Comparison of ENCODE assay signal across 8 cellular contexts in genomic region chr9:2066312-2067273, GRCh38. TPM values are rescaled to one million over a fixed set of nuclear protein-coding genes. Genes with fewer than 3 reads are reported as not detected.
DNase-seq lines count a peak whose midpoint lies in the region; ATAC-seq, FAIRE-seq and TF ChIP-seq lines count a peak whose summit lies in the region.

No MANE protein-coding gene starts in this region.

- H3K27me3 Mint-ChIP-seq in naive thymus-derived CD8-positive, alpha-beta T cell, result no peaks in the 10 kb centered on the region

- no peak for TF ChIP-seq POLR2A in endothelial cell of umbilical vein (IDR thresholded peaks at IDR 0.05; ENCODE audit: low read depth, low read length)

- WGBS in neuronal stem cell (ENCODE audit: extremely low coverage in 2 of 2, insufficient read length in 2 of 2, insufficient replicate concordance in 1 of 2), 2 donors, result no CpG with 5 or more reads among the region's 8 CpGs

- DNase-seq in GM04504 (ENCODE audit: low read depth), result peak; percentile 44
- peak; percentile 16 for DNase-seq in KBM-7
- peak; percentile 4 for DNase-seq in endothelial cell of umbilical vein (ENCODE audit: low read depth, low spot score)
- DNase-seq in naive thymus-derived CD8-positive, alpha-beta T cell, result peak in 4 of 10 donors; percentile 16 to 48 (median 32)
- no peak for DNase-seq in neuronal stem cell (ENCODE audit: low spot score)
- no peak for DNase-seq in NCI-H345 treated with DMSO at 0.1 percent for 48 hours (lab: John Stamatoyannopoulos, UW; ENCODE audit: unreplicated experiment)
- no peak for DNase-seq in RPMI8226

- no peak overlapping the region for H2BK15ac ChIP-seq in neuronal stem cell (ENCODE audit: low read length)

- H2BK12ac ChIP-seq in neuronal stem cell (ENCODE audit: low read length), result no peak overlapping the region

- BruUV-seq in endothelial cell of umbilical vein (replicated peaks; lab: Mats Ljungman, UMichigan), result no TSS peak

- H3K9me3 ChIP-seq in endothelial cell of umbilical vein (replicated peaks; ENCODE audit: control insufficient read depth, insufficient read depth, low read length) (no peaks in the 10 kb centered on the region), neuronal stem cell (replicated peaks in 1 of 2; ENCODE audit: control insufficient read depth in 2 of 2, insufficient read depth in 1 of 2, low read depth in 1 of 2, low read length in 2 of 2) (no peaks in the 10 kb centered on the region)

- H3K18ac ChIP-seq in neuronal stem cell (ENCODE audit: low read length), result no peak overlapping the region

- no peak overlapping the region for H3K4ac ChIP-seq in neuronal stem cell (ENCODE audit: low read length)

- H3K4me2 ChIP-seq in endothelial cell of umbilical vein (ENCODE audit: insufficient read depth, low read length), result no peak overlapping the region
- no peak overlapping the region for H3K4me2 ChIP-seq in neuronal stem cell (ENCODE audit: insufficient read depth, low read length, poor library complexity, severe bottlenecking)

- H2AK5ac ChIP-seq in neuronal stem cell (ENCODE audit: low read depth, low read length), result no peak overlapping the region

- H3K79me1 ChIP-seq in neuronal stem cell (ENCODE audit: low read depth, low read length), result no peaks in the 10 kb centered on the region

- peaks cover 5 to 72% (median 7%) of the 10 kb centered on the region in 3 donors for H3K36me3 Mint-ChIP-seq in naive thymus-derived CD8-positive, alpha-beta T cell

- peak; percentile 75 to 76 for ATAC-seq in naive thymus-derived CD8-positive, alpha-beta T cell
- no peak for ATAC-seq in HG02763 (IDR thresholded peaks at IDR 0.05; ENCODE audit: unreplicated experiment)

- H3K23ac ChIP-seq in neuronal stem cell (ENCODE audit: low read depth, low read length, poor library complexity), result no peak overlapping the region

- no peak overlapping the region for H4K91ac ChIP-seq in neuronal stem cell (ENCODE audit: low read depth, low read length, poor library complexity)

- no peak overlapping the region for H3K4me3 ChIP-seq in endothelial cell of umbilical vein (replicated peaks in 1 of 3; ENCODE audit: insufficient read depth in 1 of 3, low read depth in 1 of 3, low read length in 3 of 3)
- H3K4me3 ChIP-seq in neuronal stem cell (ENCODE audit: low read length in 2 of 2), result no peak overlapping the region

- no peaks in the 10 kb centered on the region for H4K20me1 ChIP-seq in endothelial cell of umbilical vein (replicated peaks; ENCODE audit: control insufficient read depth, extremely low read depth, insufficient read depth, low read length)

- dilution Hi-C loops in endothelial cell of umbilical vein (cut with MboI; ENCODE audit: extremely low pct_ligation_motif_present, low sequenced_read_pairs), result no loop called here

- FAIRE-seq in endothelial cell of umbilical vein (lab: Jason Lieb, UNC), result no peak

- CTCF ChIA-PET in endothelial cell of umbilical vein (lab: Charles Lee), result interaction anchor here (1.0 to 1.5 kb wide), 2 partner anchors 13 to 21 kb away, joined by 3 to 4 read pairs; no protein-coding TSS in a partner anchor

- intact Hi-C loops in endothelial cell of umbilical vein (cut with micrococcal nuclease), result no loop called here

- H3K27ac ChIP-seq in endothelial cell of umbilical vein (ENCODE audit: insufficient read depth, low read depth, low read length), result no peak overlapping the region
- no peak overlapping the region for H3K27ac ChIP-seq in neuronal stem cell (replicated peaks; ENCODE audit: low read length)

- no peak overlapping the region for H2AFZ ChIP-seq in endothelial cell of umbilical vein (ENCODE audit: low read depth, low read length)
- no peak overlapping the region for H2AFZ ChIP-seq in neuronal stem cell (ENCODE audit: low read length)

- H3K79me2 ChIP-seq in endothelial cell of umbilical vein (ENCODE audit: control insufficient read depth, insufficient read depth, low read length), result no peaks in the 10 kb centered on the region

- no peak overlapping the region for H2BK5ac ChIP-seq in neuronal stem cell (ENCODE audit: low read length)

- H3K14ac ChIP-seq in neuronal stem cell (ENCODE audit: low read length), result no peak overlapping the region

- no peaks in the 10 kb centered on the region for H3K9me3 Mint-ChIP-seq in naive thymus-derived CD8-positive, alpha-beta T cell

- no peak for TF ChIP-seq CTCF in endothelial cell of umbilical vein (IDR thresholded peaks at IDR 0.05; ENCODE audit: extremely low read depth in 1 of 2, insufficient read depth in 1 of 2, low read depth in 1 of 2, low read length in 2 of 2)

- POLR2A ChIA-PET in endothelial cell of umbilical vein (lab: Charles Lee), result no interaction called here
- POLR2A ChIA-PET in naive thymus-derived CD8-positive, alpha-beta T cell (lab: Charles Lee), result no interaction called here

- peaks cover 0 to 7% (median 6%) of the 10 kb centered on the region in 4 donors for H3K4me1 Mint-ChIP-seq in naive thymus-derived CD8-positive, alpha-beta T cell

- no peak overlapping the region for H4K8ac ChIP-seq in neuronal stem cell (ENCODE audit: low read depth, low read length)

- H3K36me3 ChIP-seq in endothelial cell of umbilical vein (ENCODE audit: control insufficient read depth in 2 of 2, extremely low read depth in 1 of 2, insufficient read depth in 2 of 2, low read length in 2 of 2), result peaks cover 4 to 5% of the 10 kb centered on the region in 2 experiments
- H3K36me3 ChIP-seq in neuronal stem cell (replicated peaks in 1 of 2; ENCODE audit: control insufficient read depth in 2 of 2, insufficient read depth in 2 of 2, low read length in 2 of 2), result no peaks in the 10 kb centered on the region

- H3K27ac Mint-ChIP-seq in naive thymus-derived CD8-positive, alpha-beta T cell, result peak overlapping the region in 6 of 10 donors; percentile 8 to 75 (median 44)

- no peak overlapping the region for H2BK120ac ChIP-seq in neuronal stem cell (ENCODE audit: low read depth, low read length)

- H3K27me3 ChIP-seq in endothelial cell of umbilical vein (ENCODE audit: control insufficient read depth in 2 of 2, insufficient read depth in 2 of 2, low read length in 2 of 2) (no peaks in the 10 kb centered on the region), neuronal stem cell (ENCODE audit: control insufficient read depth in 3 of 3, insufficient read depth in 3 of 3, low read depth in 1 of 3, low read length in 3 of 3) (no peaks in the 10 kb centered on the region)

- H3K9ac ChIP-seq in endothelial cell of umbilical vein (replicated peaks; ENCODE audit: extremely low read depth, insufficient read depth, low read length), result no peak overlapping the region
- no peak overlapping the region for H3K9ac ChIP-seq in neuronal stem cell (ENCODE audit: low read depth, low read length, poor library complexity)

- H3K4me3 Mint-ChIP-seq in naive thymus-derived CD8-positive, alpha-beta T cell, result no peak overlapping the region

- H3K4me1 ChIP-seq in endothelial cell of umbilical vein (ENCODE audit: control insufficient read depth, extremely low read depth, insufficient read depth, low read length) (no peaks in the 10 kb centered on the region), neuronal stem cell (ENCODE audit: control insufficient read depth in 2 of 2, insufficient read depth in 1 of 2, low read depth in 1 of 2, low read length in 2 of 2) (no peaks in the 10 kb centered on the region)

- in situ Hi-C loops in KBM-7 (cut with MboI; ENCODE audit: low pct_unique_long_range_greater_than_20kb, low sequenced_read_pairs), result no loop called here

- no peaks in the 10 kb centered on the region for H3K9me1 ChIP-seq in endothelial cell of umbilical vein (replicated peaks; ENCODE audit: control insufficient read depth, extremely low read depth, insufficient read depth, low read length)

TF ChIP-seq in endothelial cell of umbilical vein, 7 proteins besides CTCF, POLR2A, EP300 and RAD21:
- TF ChIP-seq JUN (IDR thresholded peaks at IDR 0.05; ENCODE audit: borderline replicate concordance, insufficient read depth, insufficient read length, low read depth) (no peak), GATA2 (IDR thresholded peaks at IDR 0.05; ENCODE audit: insufficient read depth, insufficient read length, low read depth, low read length) (no peak)

RNA-seq across cellular contexts. Expression of gene SMARCA2, which starts 51.4 kb away (rescaled TPM):
- total RNA-seq in endothelial cell of umbilical vein, result 79.9 TPM in 2 replicates
- 45.8 and 54.5 TPM in 2 replicates for polyA plus RNA-seq in endothelial cell of umbilical vein
- polyA plus RNA-seq in endothelial cell of umbilical vein (2011; cell fraction: cytosol; rRNA removed), result 29.7 and 34.8 TPM in 2 replicates
- 54.4 and 61.9 TPM in 2 replicates for polyA plus RNA-seq in endothelial cell of umbilical vein (2011; cell fraction: nucleus; rRNA removed)
- polyA plus RNA-seq in endothelial cell of umbilical vein (2012), result 42.9 and 46.1 TPM in 2 replicates
- 134 and 153 TPM in 2 replicates for polyA minus RNA-seq in endothelial cell of umbilical vein
- 33.7 TPM for polyA minus RNA-seq in endothelial cell of umbilical vein (2011; cell fraction: cytosol; rRNA and poly(A)+ RNA removed)
- polyA minus RNA-seq in endothelial cell of umbilical vein (2011; cell fraction: nucleus; rRNA and poly(A)+ RNA removed), result 158 and 170 TPM in 2 replicates
- 100 to 1,000 TPM; 236 to 238 TPM for total RNA-seq in naive thymus-derived CD8-positive, alpha-beta T cell
- 10 to 100 TPM; 36.1 to 78.7 (median 37.9) TPM for polyA plus RNA-seq in naive thymus-derived CD8-positive, alpha-beta T cell
- 1.9 TPM for polyA plus RNA-seq in neuronal stem cell (2013, experiment 1 of 2)
- polyA plus RNA-seq in neuronal stem cell (2013, experiment 2 of 2), result 2.2 TPM

Comparison
In these comparisons a context has a peak if more than half of its experiments do, and no peak if none do; other contexts are left out.
1. DNase-seq: peak in GM04504 (single experiment), KBM-7 (single experiment) and endothelial cell of umbilical vein (single experiment); none in neuronal stem cell (single experiment), NCI-H345 treated with DMSO at 0.1 percent for 48 hours (single experiment) and RPMI8226 (single experiment).